Comparison of ENCODE assay signal across 8 cellular contexts in the genomic region with DNA sequence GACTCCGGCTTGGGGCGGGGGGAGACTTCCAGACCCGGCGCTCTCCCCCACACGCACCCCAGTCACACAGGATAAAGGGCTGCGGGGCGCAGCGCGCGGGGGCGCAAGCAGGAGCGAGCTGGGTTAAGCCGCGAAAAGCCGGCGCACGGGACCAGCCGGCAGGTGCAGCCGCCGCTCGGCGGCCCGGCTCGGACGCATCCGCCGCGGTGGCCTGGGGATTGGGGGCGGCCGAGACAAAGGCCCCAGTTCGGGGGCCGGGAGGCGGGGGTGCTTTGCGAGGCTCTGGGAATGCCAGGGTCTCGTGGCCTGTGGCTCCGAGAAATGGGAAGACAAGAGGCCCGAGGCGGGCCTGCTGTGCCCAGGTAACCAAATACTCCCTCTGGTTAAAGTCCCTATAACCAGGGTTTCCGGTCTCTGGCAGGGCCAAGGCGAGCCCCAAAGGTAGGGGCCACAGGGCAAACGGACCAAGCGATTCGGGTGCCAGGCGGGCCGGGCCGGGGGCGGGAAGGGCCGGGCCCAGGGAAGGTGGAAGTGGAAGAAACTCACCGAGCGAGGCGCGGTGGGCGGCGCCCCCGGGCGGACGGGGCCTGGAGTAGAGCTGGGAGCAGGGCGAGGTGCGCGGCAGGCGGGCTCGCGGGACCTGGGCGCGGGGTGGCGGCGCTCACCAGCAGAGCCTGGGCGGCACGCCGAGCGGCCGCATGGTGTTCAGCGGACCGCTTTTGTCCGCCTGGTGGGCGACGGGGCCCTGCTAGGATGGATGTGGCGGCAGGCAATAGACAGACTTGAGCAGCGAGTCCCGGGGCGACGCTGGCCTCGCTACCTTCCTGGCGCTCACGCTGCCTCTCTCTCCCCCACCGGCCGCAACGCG. TPM values are rescaled to one million over a fixed set of nuclear protein-coding genes. Genes with fewer than 3 reads are reported as not detected.
DNase-seq lines count a peak whose midpoint lies in the region; ATAC-seq, FAIRE-seq and TF ChIP-seq lines count a peak whose summit lies in the region.

A gene (minus strand): TSS at position 849 of the 868 bp plus-strand sequence. CDS start 6,170 bp downstream, outside the sequence.

- H3K18ac ChIP-seq in H9 (ENCODE audit: insufficient read length, low read depth, low read length): peak within 1 kb of the TSS; percentile 52

- H4K5ac ChIP-seq in H9 (ENCODE audit: insufficient read length, low read depth, low read length): no peak within 1 kb of the TSS

- no peak within 1 kb of the TSS for H2AFZ ChIP-seq in H9 (ENCODE audit: low read length)
- H2AFZ ChIP-seq in HepG2 (ENCODE audit: low read length): no peak within 1 kb of the TSS

- no peak for TF ChIP-seq POLR2A in HepG2 (IDR thresholded peaks at IDR 0.05; ENCODE audit: insufficient read depth in 1 of 2, low read depth in 2 of 2, low read length in 2 of 2)

- H3K27ac ChIP-seq in 22Rv1 (peak within 1 kb of the TSS; percentile 96), H9 (ENCODE audit: insufficient read length, low read depth, low read length) (no peak within 1 kb of the TSS), HepG2 (ENCODE audit: extremely low read length, insufficient read depth, low read length) (no peak within 1 kb of the TSS)

- ATAC-seq in activated T-cell treated with anti-CD3 and anti-CD28 coated beads, Interleukin-2, amount 50 U/mL, for 72 hours (replicated peaks in 1 of 2): peak; percentile 38 to 42
- ATAC-seq in HepG2: peak; percentile 46
- ATAC-seq in GM19395 (IDR thresholded peaks at IDR 0.05; ENCODE audit: unreplicated experiment): no peak

- no peak within 1 kb of the TSS for H3K23ac ChIP-seq in H9 (ENCODE audit: insufficient read length, low read depth, low read length)

- POLR2A ChIA-PET in HepG2 (lab: Yijun Ruan, JAX): no interaction called here

- no peak within 1 kb of the TSS for H4K91ac ChIP-seq in H9 (ENCODE audit: insufficient read length, low read depth, low read length)

- H2BK20ac ChIP-seq in H9 (ENCODE audit: low read depth, low read length, poor library complexity, severe bottlenecking): no peak within 1 kb of the TSS

- H4K8ac ChIP-seq in H9 (replicated peaks; ENCODE audit: insufficient read length, low read depth, low read length): no peak within 1 kb of the TSS

- H3K4me1 ChIP-seq in H9 (ENCODE audit: insufficient read depth, low read length) (no peaks in the 10 kb centered on the region), HepG2 (ENCODE audit: insufficient read depth, low read length) (peaks cover 30% of the 10 kb centered on the region)

- no peak within 1 kb of the TSS for H3K56ac ChIP-seq in H9 (ENCODE audit: insufficient read length, low read depth, low read length)

- H4K20me1 ChIP-seq in H9 (ENCODE audit: control insufficient read depth, insufficient read depth, insufficient read length) (peaks cover 3% of the 10 kb centered on the region), HepG2 (ENCODE audit: insufficient read depth, low read length) (peaks cover 9% of the 10 kb centered on the region; the same call in 1 of the 2 replicates)

- no peak within 1 kb of the TSS for H2BK12ac ChIP-seq in H9 (ENCODE audit: insufficient read length, low read depth, low read length)

- H3K4me2 ChIP-seq in H9 (ENCODE audit: insufficient read depth, insufficient read length, low read length): no peak within 1 kb of the TSS
- H3K4me2 ChIP-seq in HepG2 (ENCODE audit: low read depth, low read length): peak within 1 kb of the TSS; percentile 75

- H3K4me3 Mint-ChIP-seq in H9: peak within 1 kb of the TSS; percentile 38 to 75
- peak within 1 kb of the TSS; percentile 48 to 52 for H3K4me3 Mint-ChIP-seq in activated T-cell treated with anti-CD3 and anti-CD28 coated beads, Interleukin-2, amount 50 U/mL, for 72 hours

- no peak within 1 kb of the TSS for H3K14ac ChIP-seq in H9 (ENCODE audit: insufficient read depth, low read length)

- H3K36me3 Mint-ChIP-seq in H9 (ENCODE audit: insufficient read depth in 1 of 3, low read depth in 3 of 3): no peaks in the 10 kb centered on the region; a peak in 2 of 7 replicates
- H3K36me3 Mint-ChIP-seq in activated T-cell treated with anti-CD3 and anti-CD28 coated beads, Interleukin-2, amount 50 U/mL, for 72 hours (ENCODE audit: insufficient read depth in 2 of 2): peaks cover 0 to 1% of the 10 kb centered on the region in 2 donors

- H3K36me3 ChIP-seq in HepG2 (replicated peaks in 1 of 2; ENCODE audit: control insufficient read depth in 1 of 2, insufficient read depth in 2 of 2, low read length in 2 of 2): no peaks in the 10 kb centered on the region

- no peak within 1 kb of the TSS for H3T11ph ChIP-seq in H9 (ENCODE audit: low read length)

- peak within 1 kb of the TSS; percentile 40 to 66 (median 60) for H3K4me3 ChIP-seq in HepG2 (replicated peaks in 1 of 3; ENCODE audit: insufficient read depth in 1 of 3, low read depth in 2 of 3, low read length in 3 of 3)

- H3K27me3 ChIP-seq in H9 (ENCODE audit: insufficient read depth, low read length) (peaks cover 90% of the 10 kb centered on the region), HepG2 (ENCODE audit: control insufficient read depth in 1 of 2, insufficient read depth in 2 of 2, low read length in 2 of 2) (no peaks in the 10 kb centered on the region)

- intact Hi-C loops in HepG2 (cut with micrococcal nuclease; ENCODE audit: unreplicated experiment): no loop called here

- no peaks in the 10 kb centered on the region for H3K79me1 ChIP-seq in H9 (ENCODE audit: insufficient read depth, low read depth, low read length, poor library complexity, severe bottlenecking)

- H3K4me1 Mint-ChIP-seq in H9: peaks cover 24 to 45% of the 10 kb centered on the region in 2 experiments
- H3K4me1 Mint-ChIP-seq in activated T-cell treated with anti-CD3 and anti-CD28 coated beads, Interleukin-2, amount 50 U/mL, for 72 hours (ENCODE audit: low read depth): peaks cover 21% of the 10 kb centered on the region

- no peak within 1 kb of the TSS for H2BK15ac ChIP-seq in H9 (ENCODE audit: low read depth, low read length)

- H3K27ac Mint-ChIP-seq in H9: no peak within 1 kb of the TSS; a peak in 1 of 7 replicates
- H3K27ac Mint-ChIP-seq in activated T-cell treated with anti-CD3 and anti-CD28 coated beads, Interleukin-2, amount 50 U/mL, for 72 hours: no peak within 1 kb of the TSS

- no peak for TF ChIP-seq CTCF in 22Rv1 (IDR thresholded peaks at IDR 0.05)
- peak; percentile 31; the same call in 2 of the 3 replicates for TF ChIP-seq CTCF in H9 (conservative IDR thresholded peaks at IDR 0.05)
- TF ChIP-seq CTCF in HepG2 (CRISPR knock-in tag; IDR thresholded peaks at IDR 0.05): peak; percentile 71

- H2BK5ac ChIP-seq in H9 (ENCODE audit: insufficient read length, low read length): no peak within 1 kb of the TSS

- H3K23me2 ChIP-seq in H9 (ENCODE audit: insufficient read length, low read depth, low read length, poor library complexity, severe bottlenecking): peaks cover 17% of the 10 kb centered on the region

- H3K27me3 Mint-ChIP-seq in H9 (ENCODE audit: low read depth): peaks cover 99% of the 10 kb centered on the region
- H3K27me3 Mint-ChIP-seq in activated T-cell treated with anti-CD3 and anti-CD28 coated beads, Interleukin-2, amount 50 U/mL, for 72 hours (ENCODE audit: low read depth): peaks cover 57% of the 10 kb centered on the region

- peaks cover 3 to 4% of the 10 kb centered on the region in 2 experiments; a peak in 2 of 5 replicates for H3K9me3 Mint-ChIP-seq in H9
- no peaks in the 10 kb centered on the region for H3K9me3 Mint-ChIP-seq in activated T-cell treated with anti-CD3 and anti-CD28 coated beads, Interleukin-2, amount 50 U/mL, for 72 hours

- TF ChIP-seq EP300 in HepG2 (IDR thresholded peaks at IDR 0.05; ENCODE audit: low read depth in 2 of 2, low read length in 2 of 2): no peak
- TF ChIP-seq EP300 in HepG2 (CRISPR knock-in tag; IDR thresholded peaks at IDR 0.05; ENCODE audit: borderline replicate concordance): no peak

- in situ Hi-C loops in HepG2 (cut with HindIII; ENCODE audit: extremely low pct_ligation_motif_present, low pct_unique_long_range_greater_than_20kb): loop anchor here (5.0 kb wide), 1 partner anchor 320 kb away; no protein-coding TSS in a partner anchor

- WGBS in H9 (ENCODE audit: extremely low coverage, insufficient read length, low lambda C conversion rate): no CpG with 5 or more reads among the region's 89 CpGs
- WGBS in HepG2 (ENCODE audit: low lambda C conversion rate): 82% methylated on average over 30 of the region's 89 CpGs

- H2AK5ac ChIP-seq in H9 (ENCODE audit: insufficient read length, low read length): no peak within 1 kb of the TSS

- FAIRE-seq in HepG2 (lab: Jason Lieb, UNC): no peak

- H3K79me2 ChIP-seq in H9 (ENCODE audit: insufficient read depth, low read length) (no peaks in the 10 kb centered on the region), HepG2 (ENCODE audit: insufficient read depth, low read length) (peaks cover 3% of the 10 kb centered on the region)

- peak; percentile 74 for TF ChIP-seq RAD21 in HepG2 (CRISPR knock-in tag; IDR thresholded peaks at IDR 0.05)

- no TSS peak for BruUV-seq in HepG2 (replicated peaks; lab: Mats Ljungman, UMichigan)

- no peak within 1 kb of the TSS for H3K9ac ChIP-seq in H9 (ENCODE audit: extremely low read depth, insufficient read length, low read length)
- peak within 1 kb of the TSS; percentile 45; the same call in 1 of the 2 replicates for H3K9ac ChIP-seq in HepG2 (ENCODE audit: insufficient read depth, low read depth, low read length)

- H3K4ac ChIP-seq in H9 (ENCODE audit: low read depth, low read length): no peak within 1 kb of the TSS

- no peaks in the 10 kb centered on the region for H3K9me3 ChIP-seq in H9 (ENCODE audit: control insufficient read depth, low read depth, low read length)
- H3K9me3 ChIP-seq in HepG2 (ENCODE audit: low read length): no peaks in the 10 kb centered on the region

- peak; percentile 53 for DNase-seq in H9
- DNase-seq in activated T-cell treated with anti-CD3 and anti-CD28 coated beads, Interleukin-2, amount 50 U/mL, for 72 hours: peak; percentile 52 to 55
- no peak for DNase-seq in HepG2 (ENCODE audit: low spot score)
- DNase-seq in DMS 273 (lab: John Stamatoyannopoulos, UW; ENCODE audit: unreplicated experiment): no peak
- DNase-seq in H4 (ENCODE audit: low spot score): no peak
- DNase-seq in cerebellar cortex (ENCODE audit: low spot score): no peak

- H2BK120ac ChIP-seq in H9 (ENCODE audit: low read depth, low read length, poor library complexity, severe bottlenecking): no peak within 1 kb of the TSS

- CTCF ChIA-PET in HepG2 (lab: Yijun Ruan, JAX; ENCODE audit: low intra/inter-chr PET ratio, low total read pairs): interaction anchor here (1.2 kb wide), 1 partner anchor 66 kb away, joined by 3 read pairs; no protein-coding TSS in a partner anchor

RNA-seq across cellular contexts. Expression of the gene that starts here (rescaled TPM):
- total RNA-seq in H9 (2021) (1.9 and 2.7 TPM in 2 replicates), HepG2 (2016; rRNA removed; fragmentation: Illumina TruSeq; extraction: Trizol) (4.7 and 6.2 TPM in 2 replicates)
- 1 to 10 TPM; 2.9 to 4.1 TPM for total RNA-seq in activated T-cell treated with anti-CD3 and anti-CD28 coated beads, Interleukin-2, amount 50 U/mL, for 72 hours
- total RNA-seq in HepG2 (2016; cell fraction: cytosol; rRNA removed; fragmentation: Illumina TruSeq; extraction: Trizol; ENCODE audit: low read depth): 1.6 and 1.7 TPM in 2 replicates
- total RNA-seq in HepG2 (2016; cell fraction: insoluble cytoplasmic fraction; rRNA removed; fragmentation: Illumina TruSeq; extraction: Trizol): 3.4 and 6.3 TPM in 2 replicates
- total RNA-seq in HepG2 (2016; cell fraction: membrane; rRNA removed; fragmentation: Illumina TruSeq; extraction: Trizol): 4.7 and 5.3 TPM in 2 replicates
- 5.3 and 7.2 TPM in 2 replicates for total RNA-seq in HepG2 (2016; cell fraction: nucleus; rRNA removed; fragmentation: Illumina TruSeq; extraction: Trizol)
- polyA plus RNA-seq in HepG2 (2011; rRNA removed): 3.4 and 3.5 TPM in 2 replicates
- polyA plus RNA-seq in HepG2 (2011; cell fraction: cytosol; rRNA removed): 2.0 and 3.5 TPM in 2 replicates
- 9.7 and 17.3 TPM in 2 replicates for polyA plus RNA-seq in HepG2 (2011; cell fraction: nucleus; rRNA removed)
- 2.2 and 2.3 TPM in 2 replicates for polyA plus RNA-seq in HepG2 (2012)
- polyA plus RNA-seq in HepG2 (2016; cell fraction: cytosol; fragmentation: Illumina TruSeq; extraction: Trizol; ENCODE audit: low read depth): 1.4 and 2.2 TPM in 2 replicates
- 9.5 and 11.1 TPM in 2 replicates for polyA plus RNA-seq in HepG2 (2016; cell fraction: insoluble cytoplasmic fraction; fragmentation: Illumina TruSeq; extraction: Trizol; ENCODE audit: low read depth)
- polyA plus RNA-seq in HepG2 (2016; cell fraction: membrane; fragmentation: Illumina TruSeq; extraction: Trizol; ENCODE audit: low read depth): 4.3 and 4.5 TPM in 2 replicates
- 16.4 and 19.9 TPM in 2 replicates for polyA plus RNA-seq in HepG2 (2016; cell fraction: nucleus; fragmentation: Illumina TruSeq; extraction: Trizol; ENCODE audit: insufficient read depth, low read depth)
- polyA minus RNA-seq in HepG2 (2011; rRNA and poly(A)+ RNA removed; ENCODE audit: low replicate concordance): 4.7 and 24.9 TPM in 2 replicates
- 3.4 and 3.9 TPM in 2 replicates for polyA minus RNA-seq in HepG2 (2011; cell fraction: cytosol; rRNA and poly(A)+ RNA removed)
- 1.2 and 5.0 TPM in 2 replicates for polyA minus RNA-seq in HepG2 (2011; cell fraction: nucleus; rRNA and poly(A)+ RNA removed)
- total RNA-seq in H4 (2014; rRNA removed; shearing (Covaris generic)): 4.0 TPM in 2 replicates

Comparison
In these comparisons a context has a peak if more than half of its experiments do, and no peak if none do; other contexts are left out.
1. DNase-seq: peak in H9 (single experiment) and activated T-cell treated with anti-CD3 and anti-CD28 coated beads, Interleukin-2, amount 50 U/mL, for 72 hours (2 of 2); none in HepG2 (single experiment), DMS 273 (single experiment), H4 (single experiment) and cerebellar cortex (single experiment).